8 cellular contexts compared by ENCODE assay signal in the genomic region with DNA sequence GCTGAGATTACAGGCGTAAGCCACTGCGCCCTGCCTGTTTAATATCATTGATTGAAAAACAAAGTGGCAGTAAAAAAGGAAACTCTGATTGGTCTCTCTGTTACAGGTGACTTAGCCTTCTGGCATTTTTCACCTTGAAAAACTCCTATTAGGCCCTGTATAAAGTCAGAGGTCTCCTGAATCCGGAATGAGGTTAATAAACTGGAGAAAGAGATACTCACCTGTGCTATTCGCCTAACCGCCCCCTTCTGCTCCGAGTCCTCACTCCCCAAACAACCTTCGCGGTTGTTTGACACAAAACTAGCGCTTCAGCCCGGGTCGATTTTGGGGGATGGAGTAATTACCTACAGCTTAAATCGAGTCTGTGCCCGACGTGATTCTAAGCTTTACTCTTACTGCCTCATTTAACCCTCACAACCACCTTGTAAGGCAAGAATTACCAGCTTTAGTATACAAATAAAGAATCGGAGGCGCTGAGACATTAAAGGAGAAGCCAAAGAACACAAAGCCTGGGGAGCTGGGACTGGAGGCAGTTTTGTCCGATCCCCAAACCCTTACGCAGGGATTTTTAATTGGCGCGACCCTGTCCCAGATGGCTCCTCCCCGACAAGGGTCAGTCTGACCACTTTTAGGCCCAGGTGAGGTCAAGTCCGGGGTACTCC. TPM values are rescaled to one million over a fixed set of nuclear protein-coding genes. Genes with fewer than 3 reads are reported as not detected.
DNase-seq lines count a peak whose midpoint lies in the region; ATAC-seq and TF ChIP-seq lines count a peak whose summit lies in the region.

No MANE protein-coding gene starts in this region.

- H3K4me2 ChIP-seq in KMS-11: peak overlapping the region; percentile 49

- H2AFZ ChIP-seq in KMS-11 (ENCODE audit: low read depth): peak overlapping the region; percentile 90

- no peaks in the 10 kb centered on the region for H3K27me3 ChIP-seq in KMS-11 (ENCODE audit: insufficient read depth, low read depth)
- no peaks in the 10 kb centered on the region for H3K27me3 ChIP-seq in colonic mucosa
- H3K27me3 ChIP-seq in muscle layer of colon (ENCODE audit: control insufficient read depth in 1 of 2, insufficient read depth in 2 of 2, low read length in 2 of 2): no peaks in the 10 kb centered on the region

- H3K4me1 ChIP-seq in KMS-11 (ENCODE audit: low read depth, poor library complexity, severe bottlenecking): peaks cover 20% of the 10 kb centered on the region
- peaks cover 3% of the 10 kb centered on the region for H3K4me1 ChIP-seq in colonic mucosa
- H3K4me1 ChIP-seq in muscle layer of colon (ENCODE audit: insufficient read depth, low read length): no peaks in the 10 kb centered on the region

- no peaks in the 10 kb centered on the region for H3K36me3 ChIP-seq in KMS-11 (ENCODE audit: insufficient read depth)
- no peaks in the 10 kb centered on the region for H3K36me3 ChIP-seq in colonic mucosa
- H3K36me3 ChIP-seq in muscle layer of colon (ENCODE audit: insufficient read depth, low read length): no peaks in the 10 kb centered on the region

- H4K20me1 ChIP-seq in KMS-11 (ENCODE audit: insufficient read depth): no peaks in the 10 kb centered on the region

- intact Hi-C loops in colonic mucosa (cut with DNase I): loop anchor here (2.0 to 10.0 kb wide), 3 partner anchors 241 to 329 kb away; partner anchors contain the start of gene PIK3CB

- H3K9ac ChIP-seq in KMS-11 (peak overlapping the region; percentile 66; the same call in 1 of the 2 replicates), colonic mucosa (ENCODE audit: low read depth in 2 of 2, low read length in 2 of 2) (peak overlapping the region; percentile 89 to 99), muscle layer of colon (ENCODE audit: low read length) (peak overlapping the region; percentile 95)

- DNase-seq in AG08395 (ENCODE audit: low spot score) (peak; percentile 4), colonic mucosa (peak; percentile 35), DMS53 treated with DMSO at 0.1 percent for 48 hours (lab: John Stamatoyannopoulos, UW; ENCODE audit: unreplicated experiment) (no peak), SIG-M5 (lab: John Stamatoyannopoulos, UW) (no peak), NCI-H524 treated with DMSO at 0.1 percent for 48 hours (lab: John Stamatoyannopoulos, UW) (no peak)

- H3K4me3 ChIP-seq in KMS-11 (IDR thresholded peaks at IDR 0.05; ENCODE audit: insufficient read depth, low read depth, low read length): peak overlapping the region; percentile 90
- H3K4me3 ChIP-seq in colonic mucosa: peak overlapping the region; percentile 64
- H3K4me3 ChIP-seq in muscle layer of colon (ENCODE audit: low read depth in 1 of 2, low read length in 2 of 2): peak overlapping the region; percentile 83

- TF ChIP-seq CTCF in KMS-11 (conservative IDR thresholded peaks at IDR 0.05; ENCODE audit: low read depth, low read length): no peak
- TF ChIP-seq CTCF in colonic mucosa (IDR thresholded peaks at IDR 0.05): no peak

- H3K79me2 ChIP-seq in KMS-11 (ENCODE audit: insufficient read depth, low read depth): no peaks in the 10 kb centered on the region; the same call in 1 of the 2 replicates

- no peak for ATAC-seq in HG03097 (IDR thresholded peaks at IDR 0.05; ENCODE audit: low FRiP score, unreplicated experiment)

- H3K27ac ChIP-seq in KMS-11 (peak overlapping the region; percentile 69), colonic mucosa (peak overlapping the region; percentile 89), muscle layer of colon (ENCODE audit: low read depth, low read length) (peak overlapping the region; percentile 85)

- no peaks in the 10 kb centered on the region for H3K9me3 ChIP-seq in colonic mucosa
- H3K9me3 ChIP-seq in muscle layer of colon (ENCODE audit: low read length): no peaks in the 10 kb centered on the region

RNA-seq across cellular contexts. Expression of gene CEP70, which starts 0.4 kb away (rescaled TPM):
- total RNA-seq in colonic mucosa: 10 to 100 TPM; 31.6 to 45.4 TPM

RNA-seq across cellular contexts. Expression of gene FAIM, which starts 15.0 kb away (rescaled TPM):
- total RNA-seq in colonic mucosa: 1 to 10 TPM; 4.4 to 7.0 TPM

Comparison
In these comparisons a context has a peak if more than half of its experiments do, and no peak if none do; other contexts are left out.
1. DNase-seq: peak in AG08395 (single experiment) and colonic mucosa (single experiment); none in DMS53 treated with DMSO at 0.1 percent for 48 hours (single experiment), SIG-M5 (single experiment) and NCI-H524 treated with DMSO at 0.1 percent for 48 hours (single experiment).
2. Peak in every context shown above with its lines, with median percentiles within 50 percentile points of each other: H3K27ac ChIP-seq, H3K4me3 ChIP-seq and H3K9ac ChIP-seq.